12 cellular contexts compared by ENCODE assay signal in the genomic region with DNA sequence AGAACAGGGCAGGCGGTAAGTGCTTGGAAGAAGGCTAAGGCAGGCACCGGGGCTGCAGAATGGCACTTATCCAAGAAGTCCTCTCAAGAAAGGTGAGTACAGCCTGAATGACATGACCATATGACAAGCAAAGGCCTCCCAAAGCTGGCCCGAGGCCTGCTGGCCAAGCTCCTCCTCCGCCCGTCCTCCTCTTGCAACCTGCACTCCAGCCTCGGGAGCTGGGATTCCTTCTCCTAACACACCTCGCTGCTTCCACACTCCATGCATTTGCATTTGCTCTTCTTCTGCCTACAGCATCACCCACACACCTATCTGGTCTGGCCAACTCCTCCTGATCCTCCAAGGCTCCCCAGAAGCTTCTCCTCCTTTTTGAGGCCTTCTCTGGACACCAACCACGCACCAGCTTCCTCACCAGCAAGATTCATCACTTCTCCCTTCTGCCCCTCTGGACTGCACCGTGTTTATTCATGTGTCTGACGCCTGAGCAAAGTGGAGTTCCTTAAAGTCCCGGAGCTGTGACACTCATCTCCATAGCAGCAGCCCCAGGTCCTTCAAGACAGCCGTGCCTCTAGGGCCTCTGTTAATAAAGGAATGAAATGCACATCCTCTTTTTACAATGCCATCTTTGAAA. TPM values are rescaled to one million over a fixed set of nuclear protein-coding genes. Genes with fewer than 3 reads are reported as not detected.
DNase-seq lines count a peak whose midpoint lies in the region; ATAC-seq and TF ChIP-seq lines count a peak whose summit lies in the region.
"Had no signal": no experiment of that assay in that cellular context is flagged by ENCODE, and none has a peak within 500 bp of the region (broad histone marks: within the 10 kb centered on the region; RNA-seq: fewer than 3 reads in every experiment).

No MANE protein-coding gene starts in this region.

- no peaks in the 10 kb centered on the region for H3K36me3 Mint-ChIP-seq in MCF 10A (ENCODE audit: insufficient read depth, unreplicated experiment)
- H3K36me3 Mint-ChIP-seq in naive thymus-derived CD4-positive, alpha-beta T cell, result no peaks in the 10 kb centered on the region

- no peaks in the 10 kb centered on the region for H3K27me3 ChIP-seq in breast epithelium
- no peaks in the 10 kb centered on the region for H3K27me3 ChIP-seq in dorsolateral prefrontal cortex
- no peaks in the 10 kb centered on the region for H3K27me3 ChIP-seq in naive thymus-derived CD4-positive, alpha-beta T cell (ENCODE audit: control insufficient read depth in 2 of 2, insufficient read depth in 2 of 2, low read length in 2 of 2)
- no peaks in the 10 kb centered on the region for H3K27me3 ChIP-seq in uterus

- peak; percentile 51 for ATAC-seq in naive thymus-derived CD4-positive, alpha-beta T cell
- no peak for ATAC-seq in HG03159 (IDR thresholded peaks at IDR 0.05; ENCODE audit: unreplicated experiment)
- ATAC-seq: GM12878 had no signal

- no peak for DNase-seq in breast epithelium (ENCODE audit: low spot score in 2 of 2)
- DNase-seq in MCF 10A (ENCODE audit: unreplicated experiment), result no peak
- peak in 6 of 10 donors; percentile 16 to 54 (median 44) for DNase-seq in dorsolateral prefrontal cortex
- DNase-seq in naive thymus-derived CD4-positive, alpha-beta T cell, result no peak
- DNase-seq in uterus, result peak in 1 of 2 donors; percentile 34
- DNase-seq in AG08395 (ENCODE audit: low spot score), result no peak
- DNase-seq in inferior parietal cortex (ENCODE audit: extremely low spot score), result no peak
- DNase-seq: activated CD4-positive, alpha-beta T cell treated with anti-CD3 and anti-CD28 coated beads, Interleukin-2, amount 50 U/mL, for 1 hour; H9; NCI-H774 had no signal

- no TSS peak for BruUV-seq in MCF 10A (replicated peaks; lab: Mats Ljungman, UMichigan)

- H3K27me3 Mint-ChIP-seq in MCF 10A (ENCODE audit: insufficient read depth, unreplicated experiment), result no peaks in the 10 kb centered on the region
- peaks cover 0 to 7% (median 0%) of the 10 kb centered on the region in 5 donors for H3K27me3 Mint-ChIP-seq in naive thymus-derived CD4-positive, alpha-beta T cell

- no peaks in the 10 kb centered on the region for H3K9me3 Mint-ChIP-seq in MCF 10A (ENCODE audit: unreplicated experiment)
- H3K9me3 Mint-ChIP-seq in naive thymus-derived CD4-positive, alpha-beta T cell, result no peaks in the 10 kb centered on the region
- H3K9me3 Mint-ChIP-seq: H9 had no signal

- H3K9me3 ChIP-seq in breast epithelium (no peaks in the 10 kb centered on the region), uterus (no peaks in the 10 kb centered on the region)
- H3K9me3 ChIP-seq in naive thymus-derived CD4-positive, alpha-beta T cell (ENCODE audit: control insufficient read depth in 2 of 3, low read length in 3 of 3), result no peaks in the 10 kb centered on the region

- H3K4me1 ChIP-seq in breast epithelium (peaks cover 0 to 8% of the 10 kb centered on the region in 2 donors), uterus (peaks cover 0 to under 1% of the 10 kb centered on the region in 2 donors)
- no peaks in the 10 kb centered on the region for H3K4me1 ChIP-seq in naive thymus-derived CD4-positive, alpha-beta T cell (ENCODE audit: control insufficient read depth in 2 of 2, insufficient read depth in 2 of 2, low read length in 2 of 2)

- POLR2A ChIA-PET in MCF 10A (lab: Yijun Ruan, JAX), result interaction anchor here (0.7 to 1.2 kb wide), 2 partner anchors 13 to 52 kb away, joined by 3 read pairs; no protein-coding TSS in a partner anchor
- POLR2A ChIA-PET in naive thymus-derived CD4-positive, alpha-beta T cell (lab: Charles Lee), result no interaction called here

- intact Hi-C loops in breast epithelium (cut with DNase I; ENCODE audit: low total_unique reads) (no loop called here), MCF 10A (cut with micrococcal nuclease) (no loop called here), dorsolateral prefrontal cortex (cut with DNase I) (no loop called here), uterus (cut with DNase I; ENCODE audit: low total_unique reads) (no loop called here)
- intact Hi-C loops in naive thymus-derived CD4-positive, alpha-beta T cell (cut with micrococcal nuclease), result no loop called here

- H3K4me1 Mint-ChIP-seq in MCF 10A (ENCODE audit: insufficient read depth, unreplicated experiment), result peaks cover 24% of the 10 kb centered on the region
- H3K4me1 Mint-ChIP-seq in naive thymus-derived CD4-positive, alpha-beta T cell, result peaks cover 0 to 3% (median 0%) of the 10 kb centered on the region in 7 donors

- H3K4me3 Mint-ChIP-seq in MCF 10A (ENCODE audit: unreplicated experiment), result no peak overlapping the region
- no peak overlapping the region for H3K4me3 Mint-ChIP-seq in naive thymus-derived CD4-positive, alpha-beta T cell
- H3K4me3 Mint-ChIP-seq: H9 had no signal

- CTCF ChIA-PET in MCF 10A (lab: Yijun Ruan, JAX), result interaction anchor here (0.6 kb wide), 1 partner anchor 196 kb away, joined by 3 read pairs; no protein-coding TSS in a partner anchor
- CTCF ChIA-PET in naive thymus-derived CD4-positive, alpha-beta T cell (lab: Charles Lee), result no interaction called here

- peak overlapping the region; percentile 42 to 56 for H3K27ac ChIP-seq in breast epithelium
- H3K27ac ChIP-seq in dorsolateral prefrontal cortex, result peak overlapping the region in 51 of 59 donors; percentile 4 to 77 (median 61)
- no peak overlapping the region for H3K27ac ChIP-seq in naive thymus-derived CD4-positive, alpha-beta T cell (ENCODE audit: low read depth, low read length)
- H3K27ac ChIP-seq in uterus, result peak overlapping the region; percentile 68 to 78

- H3K36me3 ChIP-seq in breast epithelium (no peaks in the 10 kb centered on the region), uterus (no peaks in the 10 kb centered on the region)
- no peaks in the 10 kb centered on the region for H3K36me3 ChIP-seq in naive thymus-derived CD4-positive, alpha-beta T cell (ENCODE audit: control insufficient read depth in 2 of 3, insufficient read depth in 3 of 3, low read length in 3 of 3)

- H3K4me3 ChIP-seq in breast epithelium (no peak overlapping the region), dorsolateral prefrontal cortex (peak overlapping the region in 3 of 59 donors; percentile 0 to 15 (median 5)), uterus (no peak overlapping the region)
- no peak overlapping the region for H3K4me3 ChIP-seq in naive thymus-derived CD4-positive, alpha-beta T cell (ENCODE audit: low read length)
- H3K4me3 ChIP-seq: GM12878 had no signal

- TF ChIP-seq CTCF in breast epithelium (IDR thresholded peaks at IDR 0.05) (no peak), MCF 10A (IDR thresholded peaks at IDR 0.05; ENCODE audit: unreplicated experiment) (no peak), dorsolateral prefrontal cortex (IDR thresholded peaks at IDR 0.05 in 54 of 56, conservative IDR thresholded peaks at IDR 0.05 in 2 of 56; ENCODE audit: low read depth in 1 of 56, partially characterized antibody in 56 of 56) (no peak), uterus (IDR thresholded peaks at IDR 0.05) (no peak)

- no peak overlapping the region for H3K27ac Mint-ChIP-seq in MCF 10A (ENCODE audit: low read depth, unreplicated experiment)
- no peak overlapping the region for H3K27ac Mint-ChIP-seq in naive thymus-derived CD4-positive, alpha-beta T cell

- no peak for TF ChIP-seq POLR2A in breast epithelium (IDR thresholded peaks at IDR 0.05)
- TF ChIP-seq POLR2A in uterus (IDR thresholded peaks at IDR 0.05), result no peak

RNA-seq across cellular contexts. Expression of a gene that starts 32.3 kb away (rescaled TPM):
- total RNA-seq in breast epithelium (1 to 10 TPM; 2.1 to 8.6 (median 5.2) TPM), MCF 10A (2022) (3.9 and 4.8 TPM in 2 replicates), dorsolateral prefrontal cortex (10 to 100 TPM in 102 of 120 experiments, 1 to 10 TPM in 18; 7.3 to 35.6 (median 15.0) TPM), uterus (10 to 100 TPM in 2 of 4 donors, 1 to 10 TPM in 2; 7.6 to 29.6 (median 12.4) TPM)
- total RNA-seq in naive thymus-derived CD4-positive, alpha-beta T cell, result under 1 TPM in 2 of 5 experiments, not detected in 3; 0.16 to 0.17 TPM
- polyA plus RNA-seq in naive thymus-derived CD4-positive, alpha-beta T cell, result under 1 TPM in 1 of 2 donors, not detected in 1; 0.01 TPM

Comparison
In these comparisons a context has a peak if more than half of its experiments do, and no peak if none do; other contexts are left out.
1. DNase-seq: peak in dorsolateral prefrontal cortex (6 of 10); none in breast epithelium (0 of 2), MCF 10A (single experiment), naive thymus-derived CD4-positive, alpha-beta T cell (0 of 9), AG08395 (single experiment) and inferior parietal cortex (single experiment).